In genomic region chr16:12170103-12171025, GRCh38 we compare ENCODE assay signal across 1 cellular context.
TF ChIP-seq lines count a peak whose summit lies in the region.

No MANE protein-coding gene starts in this region.

TF ChIP-seq in GM23338, 12 proteins besides CTCF, POLR2A, EP300 and RAD21:
- no peak for TF ChIP-seq ZNF462 (CRISPR knock-in tag; IDR thresholded peaks at IDR 0.05)
- TF ChIP-seq ETS1 (IDR thresholded peaks at IDR 0.05): no peak
- no peak for TF ChIP-seq NANOG (IDR thresholded peaks at IDR 0.05; ENCODE audit: borderline replicate concordance)
- TF ChIP-seq JUNB (IDR thresholded peaks at IDR 0.05; ENCODE audit: unreplicated experiment): no peak
- no peak for TF ChIP-seq POLR2AphosphoS5 (IDR thresholded peaks at IDR 0.05; ENCODE audit: low read depth)
- TF ChIP-seq EZH2phosphoT487 (IDR thresholded peaks at IDR 0.05; ENCODE audit: unreplicated experiment): no peak
- TF ChIP-seq REST (IDR thresholded peaks at IDR 0.05; ENCODE audit: unreplicated experiment): no peak
- TF ChIP-seq ZNF331 (CRISPR knock-in tag; IDR thresholded peaks at IDR 0.05; ENCODE audit: low read depth): no peak
- no peak for TF ChIP-seq EZH2 (IDR thresholded peaks at IDR 0.05; ENCODE audit: low read depth, unreplicated experiment)
- TF ChIP-seq CREB1 (CRISPR knock-in tag; IDR thresholded peaks at IDR 0.05; ENCODE audit: low read depth): no peak
- TF ChIP-seq ZNF114 (CRISPR knock-in tag; IDR thresholded peaks at IDR 0.05): no peak
- TF ChIP-seq STAT1 (IDR thresholded peaks at IDR 0.05; ENCODE audit: unreplicated experiment): no peak
